Comparison of ENCODE assay signal across 8 cellular contexts in genomic region chr7:134646425-134647305, GRCh38. TPM values are rescaled to one million over a fixed set of nuclear protein-coding genes. Genes with fewer than 3 reads are reported as not detected.
A peak's percentile ranks its signal among the peaks of the same experiment; 100 is the strongest.
DNase-seq lines count a peak whose midpoint lies in the region; ATAC-seq and TF ChIP-seq lines count a peak whose summit lies in the region.

Gene BPGM (plus strand): TSS chr7:134646853. CDS start chr7:134661508, 14,655 bp downstream.

- H3K4me1 ChIP-seq in right atrium auricular region, result peaks cover 0 to 17% of the 10 kb centered on the region in 2 donors
- peaks cover 16% of the 10 kb centered on the region for H3K4me1 ChIP-seq in psoas muscle
- peaks cover 0 to 8% of the 10 kb centered on the region in 2 donors for H3K4me1 ChIP-seq in uterus

- ATAC-seq in HG02885 (IDR thresholded peaks at IDR 0.05; ENCODE audit: poor library complexity, unreplicated experiment), result peak; percentile 98
- peak; percentile 96 for ATAC-seq in T-helper 17 cell
- peak; percentile 98 to 100 (median 100) for ATAC-seq in psoas muscle

- H3K27me3 ChIP-seq in right atrium auricular region (no peaks in the 10 kb centered on the region), psoas muscle (ENCODE audit: insufficient read depth in 3 of 3, low read length in 2 of 3) (no peaks in the 10 kb centered on the region), uterus (no peaks in the 10 kb centered on the region)

- peaks cover 21% of the 10 kb centered on the region for H3K4me1 Mint-ChIP-seq in T-helper 17 cell

- peak within 1 kb of the TSS; percentile 79 to 80 for H3K4me3 ChIP-seq in right atrium auricular region
- peak within 1 kb of the TSS; percentile 91 for H3K4me3 ChIP-seq in psoas muscle
- peak within 1 kb of the TSS; percentile 69 to 73 for H3K4me3 ChIP-seq in uterus

- TF ChIP-seq POLR2A in GM15510 (IDR thresholded peaks at IDR 0.05; ENCODE audit: borderline replicate concordance, extremely low read depth, insufficient read length), result peak; percentile 97
- peak; percentile 94 to 99 for TF ChIP-seq POLR2A in uterus (IDR thresholded peaks at IDR 0.05)

- H3K9me3 ChIP-seq in T-helper 17 cell (ENCODE audit: control insufficient read depth, low read length, poor library complexity, severe bottlenecking) (no peaks in the 10 kb centered on the region), right atrium auricular region (no peaks in the 10 kb centered on the region), psoas muscle (no peaks in the 10 kb centered on the region), uterus (no peaks in the 10 kb centered on the region)

- H3K36me3 ChIP-seq in right atrium auricular region (no peaks in the 10 kb centered on the region), psoas muscle (ENCODE audit: insufficient read depth in 1 of 2, low read depth in 1 of 2) (no peaks in the 10 kb centered on the region), uterus (no peaks in the 10 kb centered on the region)

- H3K36me3 Mint-ChIP-seq in T-helper 17 cell (ENCODE audit: low read depth), result peaks cover 2% of the 10 kb centered on the region

- intact Hi-C loops in psoas muscle (cut with DNase I), result no loop called here
- intact Hi-C loops in uterus (cut with DNase I; ENCODE audit: low total_unique reads), result no loop called here

- WGBS in psoas muscle, 3 donors, result 0% methylated on average over 36 of the region's 36 CpGs

- H3K27ac Mint-ChIP-seq in T-helper 17 cell, result no peak within 1 kb of the TSS

- peak; percentile 99 for DNase-seq in NCI-H1694 (lab: John Stamatoyannopoulos, UW)
- peak; percentile 83 to 93 (median 93) for DNase-seq in T-helper 17 cell
- DNase-seq in anterior cingulate cortex (lab: John Stamatoyannopoulos, UW), result peak; percentile 54 to 99 (median 96)
- DNase-seq in right atrium auricular region (ENCODE audit: low spot score), result peak; percentile 99
- peak; percentile 95 to 97 for DNase-seq in psoas muscle
- DNase-seq in uterus, result peak; percentile 98 to 99

- H3K27ac ChIP-seq in right atrium auricular region (peak within 1 kb of the TSS; percentile 81 to 87), psoas muscle (peak within 1 kb of the TSS; percentile 91), uterus (peak within 1 kb of the TSS; percentile 78 to 86)

- TF ChIP-seq CTCF in right atrium auricular region (IDR thresholded peaks at IDR 0.05) (no peak), psoas muscle (IDR thresholded peaks at IDR 0.05) (no peak), uterus (IDR thresholded peaks at IDR 0.05) (peak in 2 of 4 experiments; percentile 15 to 23)

- no peaks in the 10 kb centered on the region for H3K27me3 Mint-ChIP-seq in T-helper 17 cell

- H3K4me3 Mint-ChIP-seq in T-helper 17 cell, result no peak within 1 kb of the TSS

RNA-seq across cellular contexts. Expression of gene BPGM, which starts in this region (rescaled TPM):
- total RNA-seq in T-helper 17 cell, result 10 to 100 TPM in 1 of 2 donors, 1 to 10 TPM in 1; 9.9 to 13.7 TPM
- total RNA-seq in right atrium auricular region, result 10 to 100 TPM; 12.5 to 16.7 TPM
- total RNA-seq in psoas muscle, result 10 to 100 TPM; 10.1 to 14.9 (median 12.4) TPM
- polyA plus RNA-seq in psoas muscle, result 10 to 100 TPM; 25.3 to 55.7 (median 54.4) TPM
- 10 to 100 TPM; 11.0 to 57.4 (median 15.0) TPM for total RNA-seq in uterus

Comparison
In these comparisons a context has a peak if more than half of its experiments do, and no peak if none do; other contexts are left out.
1. Peak in every context shown above with its lines: DNase-seq, ATAC-seq, H3K4me3 ChIP-seq and H3K27ac ChIP-seq.